16 cellular contexts compared by ENCODE assay signal in the genomic region with DNA sequence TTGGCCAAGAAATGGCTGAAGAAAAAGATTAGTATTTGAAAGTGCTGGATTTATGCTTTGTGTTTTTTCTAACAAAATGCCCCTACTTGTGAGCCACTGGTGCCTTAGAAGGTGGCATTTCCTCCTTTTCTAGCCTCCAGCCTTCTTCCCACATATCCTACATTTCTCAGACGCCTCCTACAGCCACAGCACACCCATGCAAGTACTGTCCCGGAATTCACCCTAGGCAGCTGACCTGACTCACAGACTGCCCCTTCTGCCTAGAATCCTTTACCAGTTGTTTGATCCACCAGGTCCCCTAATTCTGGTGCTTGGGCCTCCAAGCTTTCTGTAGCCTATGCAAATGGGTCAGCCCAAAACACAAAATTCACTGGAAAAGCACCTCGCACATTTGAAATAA.
DNase-seq lines count a peak whose midpoint lies in the region; ATAC-seq, FAIRE-seq and TF ChIP-seq lines count a peak whose summit lies in the region.
"Had no signal": no experiment of that assay in that cellular context is flagged by ENCODE, and none has a peak within 500 bp of the region (broad histone marks: within the 10 kb centered on the region; RNA-seq: fewer than 3 reads in every experiment).

No MANE protein-coding gene starts in this region.

- H3K27me3 ChIP-seq in bronchial epithelial cell (ENCODE audit: control insufficient read depth, insufficient read depth, low read length) (no peaks in the 10 kb centered on the region), mesendoderm (ENCODE audit: insufficient read depth, low read length, poor library complexity) (no peaks in the 10 kb centered on the region)
- H3K27me3 ChIP-seq: tibial artery had no signal

- no peak overlapping the region for H3K27ac Mint-ChIP-seq in HFFc6

- peaks cover 16% of the 10 kb centered on the region for H3K79me1 ChIP-seq in mesendoderm (ENCODE audit: low read length)

- H3K79me2 ChIP-seq in mesendoderm (ENCODE audit: control insufficient read depth, insufficient read depth, low read length) = peaks cover 13% of the 10 kb centered on the region

- H4K8ac ChIP-seq in mesendoderm (ENCODE audit: low read depth, low read length) = no peak overlapping the region

- DNase-seq in AG09309 (ENCODE audit: low read depth) (no peak), HFFc6 (peak; percentile 13), bronchial epithelial cell (ENCODE audit: low read depth) (peak; percentile 59), mesendoderm (peak; percentile 87), cerebellar cortex (ENCODE audit: low spot score) (no peak), DMS79 treated with DMSO at 0.1 percent for 48 hours (lab: John Stamatoyannopoulos, UW) (no peak), NCI-H446 treated with DMSO at 0.1 percent for 48 hours (lab: John Stamatoyannopoulos, UW) (no peak)
- DNase-seq: activated CD4-positive, CD25-positive, alpha-beta regulatory T cell; activated naive CD4-positive, alpha-beta T cell treated with anti-CD3 and anti-CD28 coated beads, Interleukin-2, amount 50 U/mL, for 16 hours; COR-L47; NCI-H2107; RPMI8226; stimulated activated CD4-positive, alpha-beta T cell treated with anti-CD3 and anti-CD28 coated beads, Interleukin-15, amount 100 ng/mL, for 24 hours; tibial artery had no signal

- H3K4ac ChIP-seq in mesendoderm (ENCODE audit: low read depth, low read length) = no peak overlapping the region

- no peak overlapping the region for H3K18ac ChIP-seq in mesendoderm (ENCODE audit: low read length)

- no peak overlapping the region for H3K4me3 Mint-ChIP-seq in HFFc6

- ATAC-seq in GM18907 (IDR thresholded peaks at IDR 0.05; ENCODE audit: unreplicated experiment) = no peak

- no peaks in the 10 kb centered on the region for H3K4me1 ChIP-seq in mesendoderm (ENCODE audit: control insufficient read depth, low read depth, low read length)

- H3K4me3 ChIP-seq in AG09309 (ENCODE audit: control insufficient read depth, low read depth, low read length) (no peak overlapping the region), bronchial epithelial cell (ENCODE audit: low read depth, low read length) (no peak overlapping the region), mesendoderm (ENCODE audit: low read length) (no peak overlapping the region)
- H3K4me3 ChIP-seq: tibial artery had no signal

- peaks cover 32% of the 10 kb centered on the region for H3K4me1 Mint-ChIP-seq in HFFc6 (ENCODE audit: low read depth)

- no peak for FAIRE-seq in bronchial epithelial cell (lab: Jason Lieb, UNC)
- FAIRE-seq: colon had no signal

- H2BK5ac ChIP-seq in mesendoderm (ENCODE audit: low read length) = no peak overlapping the region

- H2AK5ac ChIP-seq in mesendoderm (ENCODE audit: low read length) = no peak overlapping the region

- H3K9me3 Mint-ChIP-seq in HFFc6 = no peaks in the 10 kb centered on the region

- H3K36me3 ChIP-seq in bronchial epithelial cell (ENCODE audit: control insufficient read depth, insufficient read depth, low read length) = no peaks in the 10 kb centered on the region
- H3K36me3 ChIP-seq in mesendoderm (ENCODE audit: control insufficient read depth, insufficient read depth, low read length) = no peaks in the 10 kb centered on the region
- H3K36me3 ChIP-seq: tibial artery had no signal

- H3K27me3 Mint-ChIP-seq in HFFc6 (ENCODE audit: insufficient read depth) = no peaks in the 10 kb centered on the region

- no peak overlapping the region for H4K5ac ChIP-seq in mesendoderm (ENCODE audit: low read length)

- H2BK15ac ChIP-seq in mesendoderm (replicated peaks; ENCODE audit: low read depth) = no peak overlapping the region

- H3K56ac ChIP-seq in mesendoderm (ENCODE audit: low read length) = no peak overlapping the region

- peaks cover 6% of the 10 kb centered on the region; the same call in 1 of the 2 replicates for H3K36me3 Mint-ChIP-seq in HFFc6 (ENCODE audit: low read depth)

- no peak overlapping the region for H3K23ac ChIP-seq in mesendoderm (ENCODE audit: low read length)

- H3K9ac ChIP-seq in mesendoderm (ENCODE audit: low read length) = no peak overlapping the region

- WGBS in mesendoderm (ENCODE audit: extremely low coverage, insufficient coverage, low lambda C conversion rate) = no CpG with 5 or more reads among the region's 3 CpGs

- H2BK120ac ChIP-seq in mesendoderm (ENCODE audit: low read depth, low read length) = no peak overlapping the region

- H3K4me2 ChIP-seq in mesendoderm (ENCODE audit: low read length) = no peak overlapping the region

- no peak overlapping the region for H3K27ac ChIP-seq in mesendoderm (ENCODE audit: low read depth, low read length)
- H3K27ac ChIP-seq: tibial artery had no signal

- TF ChIP-seq CTCF in AG09309 (IDR thresholded peaks at IDR 0.05; ENCODE audit: control insufficient read depth, insufficient read depth, low read depth, low read length, missing control alignments) (peak; percentile 2), HFFc6 (IDR thresholded peaks at IDR 0.05) (no peak), bronchial epithelial cell (IDR thresholded peaks at IDR 0.05; ENCODE audit: insufficient read depth, low read length, severe bottlenecking) (no peak)

Comparison
In these comparisons a context has a peak if more than half of its experiments do, and no peak if none do; other contexts are left out.
1. DNase-seq: peak in HFFc6 (single experiment), bronchial epithelial cell (single experiment) and mesendoderm (single experiment); none in AG09309 (single experiment), cerebellar cortex (single experiment), DMS79 treated with DMSO at 0.1 percent for 48 hours (single experiment) and NCI-H446 treated with DMSO at 0.1 percent for 48 hours (single experiment).